Comparison of ENCODE assay signal across 18 cellular contexts in genomic region chr4:126718161-126718560, GRCh38.
"Had no signal": no experiment of that assay in that cellular context is flagged by ENCODE, and none has a peak within 500 bp of the region (broad histone marks: within the 10 kb centered on the region; RNA-seq: fewer than 3 reads in every experiment).

No MANE protein-coding gene starts in this region.

- FAIRE-seq: islet of Langerhans had no signal

- H3K4me3 Mint-ChIP-seq: activated CD4-positive, alpha-beta memory T cell treated with anti-CD3 and anti-CD28 coated beads, Interleukin-2, amount 10 ng/mL, durations not matched to agents 7 days and 5 days; activated CD4-positive, alpha-beta T cell treated with anti-CD3 and anti-CD28 coated beads for 36 hours; natural killer cell; stimulated activated naive B cell treated with anti-CD40 and anti-IgM and Interleukin-4, amounts not matched to agents 10 μg/mL and 1 μg/mL and 100 μg/mL, for 72 hours had no signal

- H3K27ac ChIP-seq: colonic mucosa, prostate gland, right lobe of liver, spleen, transverse colon, WERI-Rb-1 had no signal

- H3K36me3 ChIP-seq: colonic mucosa, prostate gland, right lobe of liver, spleen, transverse colon, WERI-Rb-1 had no signal

- H3K27ac Mint-ChIP-seq: activated CD4-positive, alpha-beta memory T cell treated with anti-CD3 and anti-CD28 coated beads, Interleukin-2, amount 10 ng/mL, durations not matched to agents 7 days and 5 days; activated CD4-positive, alpha-beta T cell treated with anti-CD3 and anti-CD28 coated beads for 36 hours; natural killer cell; stimulated activated naive B cell treated with anti-CD40 and anti-IgM and Interleukin-4, amounts not matched to agents 10 μg/mL and 1 μg/mL and 100 μg/mL, for 72 hours had no signal

- H3K9me3 ChIP-seq: colonic mucosa, prostate gland, right lobe of liver, transverse colon had no signal

- ATAC-seq: activated CD4-positive, alpha-beta T cell treated with anti-CD3 and anti-CD28 coated beads for 36 hours; left lobe of liver; natural killer cell; right lobe of liver; stimulated activated naive B cell treated with anti-CD40 and anti-IgM and Interleukin-4, amounts not matched to agents 10 μg/mL and 1 μg/mL and 100 μg/mL, for 72 hours had no signal

- DNase-seq: activated CD4-positive, alpha-beta memory T cell treated with anti-CD3 and anti-CD28 coated beads, Interleukin-2, amount 10 ng/mL, durations not matched to agents 7 days and 5 days; activated CD4-positive, alpha-beta T cell treated with anti-CD3 and anti-CD28 coated beads for 36 hours; activated CD8-positive, alpha-beta memory T cell treated with anti-CD3 and anti-CD28 coated beads, Interleukin-2, amount 50 U/mL, for 48 hours; activated naive CD4-positive, alpha-beta T cell; caudate nucleus; colonic mucosa; effector CD4-positive, alpha-beta T cell; natural killer cell; occipital lobe; right lobe of liver; spleen; stimulated activated CD4-positive, alpha-beta T cell treated with anti-CD3 and anti-CD28 coated beads, Interleukin-2, amount 100 ng/mL, for 24 hours; stimulated activated naive B cell treated with anti-CD40 and anti-IgM and Interleukin-4, amounts not matched to agents 10 μg/mL and 1 μg/mL and 100 μg/mL, for 72 hours; transverse colon; WERI-Rb-1 had no signal

- H3K4me3 ChIP-seq: colonic mucosa, prostate gland, right lobe of liver, spleen, transverse colon had no signal

- H3K36me3 Mint-ChIP-seq: natural killer cell; stimulated activated naive B cell treated with anti-CD40 and anti-IgM and Interleukin-4, amounts not matched to agents 10 μg/mL and 1 μg/mL and 100 μg/mL, for 72 hours had no signal

- H3K4me1 ChIP-seq: colonic mucosa, prostate gland, right lobe of liver, spleen, transverse colon had no signal

- H3K27me3 Mint-ChIP-seq: activated CD4-positive, alpha-beta memory T cell treated with anti-CD3 and anti-CD28 coated beads, Interleukin-2, amount 10 ng/mL, durations not matched to agents 7 days and 5 days; activated CD4-positive, alpha-beta T cell treated with anti-CD3 and anti-CD28 coated beads for 36 hours; stimulated activated naive B cell treated with anti-CD40 and anti-IgM and Interleukin-4, amounts not matched to agents 10 μg/mL and 1 μg/mL and 100 μg/mL, for 72 hours had no signal

- H3K27me3 ChIP-seq: colonic mucosa, right lobe of liver, spleen, transverse colon had no signal

- H3K4me1 Mint-ChIP-seq: activated CD4-positive, alpha-beta memory T cell treated with anti-CD3 and anti-CD28 coated beads, Interleukin-2, amount 10 ng/mL, durations not matched to agents 7 days and 5 days; activated CD4-positive, alpha-beta T cell treated with anti-CD3 and anti-CD28 coated beads for 36 hours; natural killer cell; stimulated activated naive B cell treated with anti-CD40 and anti-IgM and Interleukin-4, amounts not matched to agents 10 μg/mL and 1 μg/mL and 100 μg/mL, for 72 hours had no signal
